ENCODE assay signal across 1 cellular context in genomic region chr6:33587529-33588215, GRCh38.
TF ChIP-seq lines count a peak whose summit lies in the region.

No MANE protein-coding gene starts in this region.

TF ChIP-seq in K562, 482 proteins besides CTCF, POLR2A, EP300 and RAD21:
- TF ChIP-seq EGR1 (conservative IDR thresholded peaks at IDR 0.05) (peak; percentile 57), ZNF174 (CRISPR knock-in tag; IDR thresholded peaks at IDR 0.05) (no peak), ZNF134 (CRISPR knock-in tag; conservative IDR thresholded peaks at IDR 0.05) (no peak), CBFA2T3 (IDR thresholded peaks at IDR 0.05) (peak; percentile 37; the same call in 1 of the 2 replicates), ZNF121 (CRISPR knock-in tag; conservative IDR thresholded peaks at IDR 0.05) (peak; percentile 71), CBFA2T2 (conservative IDR thresholded peaks at IDR 0.05) (0 out of 2 replicates have a peak, but pooled peaks have one; percentile 30)
TF ChIP-seq in K562: peak in this region for 4.
